10 cellular contexts compared by ENCODE assay signal in genomic region chr12:102010265-102010994, GRCh38. TPM values are rescaled to one million over a fixed set of nuclear protein-coding genes. Genes with fewer than 3 reads are reported as not detected.
A peak's percentile ranks its signal among the peaks of the same experiment; 100 is the strongest.
DNase-seq lines count a peak whose midpoint lies in the region; ATAC-seq and TF ChIP-seq lines count a peak whose summit lies in the region.
"Had no signal": no experiment of that assay in that cellular context is flagged by ENCODE, and none has a peak within 500 bp of the region (broad histone marks: within the 10 kb centered on the region; RNA-seq: fewer than 3 reads in every experiment).

No MANE protein-coding gene starts in this region.

- H3K9ac ChIP-seq in BLaER1 treated with 17β-estradiol and CSF1 and Interleukin-3, amounts not matched to agents 10 nM and 100 nM, result peak overlapping the region in 9 of 11 experiments; percentile 22 to 74 (median 55); a peak in 16 of 22 replicates

- H3K79me2 ChIP-seq in OCI-LY7 (ENCODE audit: insufficient read depth, low read depth, low read length), result no peaks in the 10 kb centered on the region

- peak overlapping the region; percentile 77 for H2AFZ ChIP-seq in OCI-LY7 (ENCODE audit: low read length)

- H3K4me3 ChIP-seq in BLaER1 treated with 17β-estradiol and CSF1 and Interleukin-3, amounts not matched to agents 10 nM and 100 nM, result peak overlapping the region in 4 of 10 experiments; percentile 6 to 29 (median 20); a peak in 5 of 20 replicates
- peak overlapping the region; percentile 39 for H3K4me3 ChIP-seq in OCI-LY7 (ENCODE audit: low read depth, low read length, poor library complexity, severe bottlenecking)

- POLR2A ChIA-PET in OCI-LY7 (lab: Charles Lee), result interaction anchor here (0.6 to 1.7 kb wide), 6 partner anchors 31 to 1653 kb away, joined by 3 to 4 read pairs (median 3); partner anchors contain the start of gene SLC17A8

- peaks cover 20 to 26% (median 23%) of the 10 kb centered on the region in 10 experiments for H3K4me1 ChIP-seq in BLaER1 treated with 17β-estradiol and CSF1 and Interleukin-3, amounts not matched to agents 10 nM and 100 nM
- peaks cover 19% of the 10 kb centered on the region for H3K4me1 ChIP-seq in OCI-LY7 (ENCODE audit: insufficient read depth, low read length, poor library complexity, severe bottlenecking)

- H3K36me3 ChIP-seq in BLaER1 treated with 17β-estradiol and CSF1 and Interleukin-3, amounts not matched to agents 10 nM and 100 nM, result peaks cover 0 to 35% (median 0%) of the 10 kb centered on the region in 11 experiments; a peak in 6 of 22 replicates
- H3K36me3 ChIP-seq in OCI-LY7 (ENCODE audit: insufficient read depth, low read length), result no peaks in the 10 kb centered on the region

- ATAC-seq in HG03025 (IDR thresholded peaks at IDR 0.05; ENCODE audit: low FRiP score, unreplicated experiment), result peak; percentile 93

- BruUV-seq in OCI-LY7 (replicated peaks; lab: Mats Ljungman, UMichigan), result no TSS peak

- H4K20me1 ChIP-seq in BLaER1 treated with 17β-estradiol and CSF1 and Interleukin-3, amounts not matched to agents 10 nM and 100 nM, result no peaks in the 10 kb centered on the region
- no peaks in the 10 kb centered on the region for H4K20me1 ChIP-seq in OCI-LY7 (ENCODE audit: insufficient read depth, low read length)

- no peaks in the 10 kb centered on the region for H3K27me3 ChIP-seq in BLaER1 treated with 17β-estradiol and CSF1 and Interleukin-3, amounts not matched to agents 10 nM and 100 nM

- TF ChIP-seq CTCF in OCI-LY7 (conservative IDR thresholded peaks at IDR 0.05; ENCODE audit: low read length), result no peak

- CTCF ChIA-PET in OCI-LY7 (lab: Charles Lee; ENCODE audit: unreplicated experiment), result interaction anchor here (0.7 to 1.1 kb wide), 2 partner anchors 14 to 51 kb away, joined by 3 to 4 read pairs; partner anchors contain the start of gene WASHC3

- peak; percentile 32 for DNase-seq in GM19238 (ENCODE audit: insufficient read length, low spot score)
- DNase-seq in OCI-LY7 (ENCODE audit: low spot score), result peak; percentile 85
- no peak for DNase-seq in stimulated activated CD4-positive, alpha-beta T cell treated with anti-CD3 and anti-CD28 coated beads, Interleukin-12 subunit alpha, Interleukin-12 subunit beta, amount 100 ng/mL, for 4 hours
- DNase-seq in cardiac septum (ENCODE audit: low spot score), result no peak
- DNase-seq in activated naive CD4-positive, alpha-beta T cell treated with Interleukin-2 at 50 U/mL for 16 hours, result no peak
- DNase-seq in NCI-H1694 treated with DMSO at 0.1 percent for 48 hours (lab: John Stamatoyannopoulos, UW), result no peak
- DNase-seq: C1 segment of cervical spinal cord, mesenchymal stem cell had no signal

- H3K27ac ChIP-seq in BLaER1 treated with 17β-estradiol and CSF1 and Interleukin-3, amounts not matched to agents 10 nM and 100 nM, result peak overlapping the region in 10 of 11 experiments; percentile 23 to 87 (median 78); a peak in 20 of 22 replicates
- H3K27ac ChIP-seq in OCI-LY7 (ENCODE audit: low read depth, low read length, poor library complexity, severe bottlenecking), result peak overlapping the region; percentile 66

- H3K4me2 ChIP-seq in BLaER1 treated with 17β-estradiol and CSF1 and Interleukin-3, amounts not matched to agents 10 nM and 100 nM, result peak overlapping the region; percentile 60 to 89 (median 78)
- H3K4me2 ChIP-seq in OCI-LY7 (ENCODE audit: low read length), result peak overlapping the region; percentile 69

- H3K9me3 ChIP-seq in BLaER1 treated with 17β-estradiol and CSF1 and Interleukin-3, amounts not matched to agents 10 nM and 100 nM (replicated peaks in 1 of 11), result no peaks in the 10 kb centered on the region
- H3K9me3 ChIP-seq in OCI-LY7 (ENCODE audit: low read length), result no peaks in the 10 kb centered on the region

- no peaks in the 10 kb centered on the region; the same call in 1 of the 2 replicates for H3K9me2 ChIP-seq in OCI-LY7 (ENCODE audit: insufficient read depth, low read length)

- intact Hi-C loops in OCI-LY7 (cut with micrococcal nuclease; ENCODE audit: unreplicated experiment), result loop anchor here (5.0 kb wide), 1 partner anchor 68 kb away; no protein-coding TSS in a partner anchor
- intact Hi-C loops in cardiac septum (cut with DNase I), result no loop called here

RNA-seq across cellular contexts. Expression of gene WASHC3, which starts 51.4 kb away (rescaled TPM):
- 28.4 and 29.2 TPM in 2 replicates for total RNA-seq in OCI-LY7 (2014; rRNA removed; shearing (Covaris generic))
- total RNA-seq in OCI-LY7 (2022), result 33.3 and 34.4 TPM in 2 replicates
- total RNA-seq in cardiac septum, result 38.5 TPM

Comparison
In these comparisons a context has a peak if more than half of its experiments do, and no peak if none do; other contexts are left out.
1. DNase-seq: peak in GM19238 (single experiment) and OCI-LY7 (single experiment); none in stimulated activated CD4-positive, alpha-beta T cell treated with anti-CD3 and anti-CD28 coated beads, Interleukin-12 subunit alpha, Interleukin-12 subunit beta, amount 100 ng/mL, for 4 hours (single experiment), cardiac septum (single experiment), activated naive CD4-positive, alpha-beta T cell treated with Interleukin-2 at 50 U/mL for 16 hours (single experiment) and NCI-H1694 treated with DMSO at 0.1 percent for 48 hours (single experiment).